Comparison of ENCODE assay signal across 16 cellular contexts in genomic region chr3:81967362-81967761, GRCh38.
DNase-seq lines count a peak whose midpoint lies in the region; ATAC-seq, FAIRE-seq and TF ChIP-seq lines count a peak whose summit lies in the region.
"Had no signal": no experiment of that assay in that cellular context is flagged by ENCODE, and none has a peak within 500 bp of the region (broad histone marks: within the 10 kb centered on the region; RNA-seq: fewer than 3 reads in every experiment).

No MANE protein-coding gene starts in this region.

- dilution Hi-C loops in IMR-90 (cut with HindIII; ENCODE audit: low sequenced_read_pairs, unreplicated experiment), result no loop called here

- TF ChIP-seq RAD21 in IMR-90 (IDR thresholded peaks at IDR 0.05; ENCODE audit: low read length) (no peak), K562 (CRISPR knock-in tag; conservative IDR thresholded peaks at IDR 0.05 in 1 of 2, IDR thresholded peaks at IDR 0.05 in 1 of 2) (no peak)

- peaks cover 21% of the 10 kb centered on the region for H3K4me1 ChIP-seq in GM23248 (ENCODE audit: insufficient read depth)
- no peaks in the 10 kb centered on the region for H3K4me1 ChIP-seq in IMR-90 (ENCODE audit: control insufficient read depth, insufficient read depth, low read length)
- no peaks in the 10 kb centered on the region for H3K4me1 ChIP-seq in K562 (replicated peaks in 1 of 2; ENCODE audit: control insufficient read depth in 2 of 2, insufficient read depth in 2 of 2, low read length in 2 of 2)
- H3K4me1 ChIP-seq: BLaER1, HAP-1 had no signal

- intact Hi-C loops in IMR-90 (cut with micrococcal nuclease), result no loop called here
- intact Hi-C loops in K562 (cut with micrococcal nuclease), result no loop called here

- no peaks in the 10 kb centered on the region for H3K79me1 ChIP-seq in IMR-90 (ENCODE audit: low read depth in 1 of 2, low read length in 2 of 2)

- H3K4me3 ChIP-seq in GM23248, result no peak overlapping the region
- no peak overlapping the region for H3K4me3 ChIP-seq in IMR-90 (ENCODE audit: insufficient read depth, low read depth, low read length)
- no peak overlapping the region for H3K4me3 ChIP-seq in K562
- H3K4me3 ChIP-seq: BLaER1, GM12878, HAP-1 had no signal

- H3K27ac ChIP-seq in GM23248 (no peak overlapping the region), IMR-90 (ENCODE audit: insufficient read depth, low read length) (no peak overlapping the region), K562 (ENCODE audit: extremely low read depth, low read depth, low read length) (no peak overlapping the region)
- H3K27ac ChIP-seq: BLaER1 had no signal

- no peak overlapping the region for H3K56ac ChIP-seq in IMR-90 (ENCODE audit: extremely low read depth, insufficient read depth, low read length)

- no peaks in the 10 kb centered on the region for H3F3A ChIP-seq in GM23248 (ENCODE audit: insufficient read depth)

- no peak overlapping the region for H4K5ac ChIP-seq in IMR-90 (ENCODE audit: low read depth, low read length)

- TF ChIP-seq POLR2A in IMR-90 (IDR thresholded peaks at IDR 0.05; ENCODE audit: low read depth, low read length) (no peak), K562 (conservative IDR thresholded peaks at IDR 0.05) (no peak)

- POLR2A ChIA-PET in IMR-90 (lab: Charles Lee; ENCODE audit: unreplicated experiment) (no interaction called here), K562 (lab: Yijun Ruan, JAX) (no interaction called here)

- H3K4me2 ChIP-seq in GM23248 (ENCODE audit: unreplicated experiment) (no peak overlapping the region), IMR-90 (ENCODE audit: low read depth, low read length) (no peak overlapping the region), K562 (ENCODE audit: insufficient read depth, low read length) (no peak overlapping the region)
- H3K4me2 ChIP-seq: BLaER1 had no signal

- H4K91ac ChIP-seq in IMR-90 (ENCODE audit: insufficient read depth, low read depth, low read length), result no peak overlapping the region

- no peak overlapping the region for H2BK5ac ChIP-seq in IMR-90 (ENCODE audit: low read depth, low read length, poor library complexity, severe bottlenecking)

- H2AK9ac ChIP-seq in IMR-90 (replicated peaks; ENCODE audit: low read depth, low read length, poor library complexity), result no peak overlapping the region

- no peak overlapping the region for H4K8ac ChIP-seq in IMR-90 (ENCODE audit: low read depth in 2 of 2, low read length in 2 of 2)

- H3K27me3 ChIP-seq in GM23248 (replicated peaks; ENCODE audit: insufficient read depth), result no peaks in the 10 kb centered on the region
- H3K27me3 ChIP-seq in IMR-90 (ENCODE audit: control insufficient read depth, insufficient read depth, low read length), result no peaks in the 10 kb centered on the region
- H3K27me3 ChIP-seq in K562 (ENCODE audit: control insufficient read depth in 2 of 2, insufficient read depth in 2 of 2, low read length in 2 of 2), result no peaks in the 10 kb centered on the region
- H3K27me3 ChIP-seq: BLaER1 had no signal

- no peak overlapping the region for H2AFZ ChIP-seq in GM23248
- H2AFZ ChIP-seq in IMR-90 (replicated peaks; ENCODE audit: low read length, poor library complexity), result no peak overlapping the region
- H2AFZ ChIP-seq in K562 (ENCODE audit: low read depth, low read length), result no peak overlapping the region

- no peaks in the 10 kb centered on the region for H3K36me3 ChIP-seq in GM23248 (ENCODE audit: low read depth)
- no peaks in the 10 kb centered on the region for H3K36me3 ChIP-seq in IMR-90 (ENCODE audit: control insufficient read depth, insufficient read depth, low read length)
- no peaks in the 10 kb centered on the region for H3K36me3 ChIP-seq in K562 (ENCODE audit: control insufficient read depth, insufficient read depth, low read length)
- H3K36me3 ChIP-seq: BLaER1, HAP-1 had no signal

- BruUV-seq in IMR-90 (replicated peaks; lab: Mats Ljungman, UMichigan), result no TSS peak
- no TSS peak for BruUV-seq in K562 (replicated peaks; lab: Mats Ljungman, UMichigan)

- TF ChIP-seq EP300 in K562 (IDR thresholded peaks at IDR 0.05; ENCODE audit: low read length), result no peak

- no peak overlapping the region for H2BK120ac ChIP-seq in IMR-90 (ENCODE audit: low read depth, low read length)

- H3K9me2 ChIP-seq in GM23248 (ENCODE audit: insufficient read depth), result 0 out of 2 replicates have a peak, but pooled peaks cover 6% of the 10 kb centered on the region

- TF ChIP-seq CTCF in IMR-90 (conservative IDR thresholded peaks at IDR 0.05; ENCODE audit: low read depth, low read length) (no peak), K562 (IDR thresholded peaks at IDR 0.05 in 2 of 3, conservative IDR thresholded peaks at IDR 0.05 in 1 of 3; ENCODE audit: insufficient read depth in 2 of 3, low read depth in 1 of 3, low read length in 3 of 3) (no peak)

- no peak overlapping the region for H3K18ac ChIP-seq in IMR-90 (ENCODE audit: low read depth, low read length)

- H4K20me1 ChIP-seq in GM23248 (ENCODE audit: insufficient read depth), result no peaks in the 10 kb centered on the region
- H4K20me1 ChIP-seq in IMR-90 (ENCODE audit: insufficient read depth, low read length), result no peaks in the 10 kb centered on the region
- no peaks in the 10 kb centered on the region for H4K20me1 ChIP-seq in K562 (replicated peaks; ENCODE audit: control insufficient read depth, insufficient read depth, low read length)
- H4K20me1 ChIP-seq: BLaER1 had no signal

- H3K9me3 ChIP-seq in GM23248 (ENCODE audit: low read depth), result no peaks in the 10 kb centered on the region
- no peaks in the 10 kb centered on the region for H3K9me3 ChIP-seq in IMR-90 (ENCODE audit: control insufficient read depth, insufficient read depth, low read length)
- H3K9me3 ChIP-seq in K562 (replicated peaks; ENCODE audit: control insufficient read depth, insufficient read depth, low read depth, low read length), result no peaks in the 10 kb centered on the region
- H3K9me3 ChIP-seq: HAP-1 had no signal

- no peak overlapping the region for H2BK20ac ChIP-seq in IMR-90 (ENCODE audit: low read depth, low read length)

- DNase-seq in GM23248, result peak; percentile 27
- no peak for DNase-seq in IMR-90
- DNase-seq in K562 (ENCODE audit: extremely low read depth in 1 of 4, low spot score in 3 of 4), result no peak
- no peak for DNase-seq in activated T-cell treated with anti-CD3 and anti-CD28 coated beads for 4 hours
- DNase-seq in cortex of kidney (lab: John Stamatoyannopoulos, UW), result no peak
- DNase-seq: CD4-positive, alpha-beta memory T cell; DMS153; DMS79; GF-D8; Karpas-422; KBM-7 had no signal

- no peaks in the 10 kb centered on the region for H3K79me2 ChIP-seq in GM23248 (ENCODE audit: insufficient read depth)
- no peaks in the 10 kb centered on the region for H3K79me2 ChIP-seq in K562 (ENCODE audit: control insufficient read depth, insufficient read depth, low read length)

- H3K23ac ChIP-seq in IMR-90 (ENCODE audit: low read depth, low read length), result no peak overlapping the region

- no peak for FAIRE-seq in K562 (lab: Jason Lieb, UNC)
- FAIRE-seq: A204.1, GM12878 had no signal

- H3K9ac ChIP-seq in GM23248 (no peak overlapping the region), IMR-90 (ENCODE audit: low read depth, low read length) (no peak overlapping the region), K562 (ENCODE audit: insufficient read depth in 1 of 2, low read depth in 2 of 2, low read length in 2 of 2) (no peak overlapping the region)
- H3K9ac ChIP-seq: BLaER1 had no signal

- ATAC-seq in IMR-90 (ENCODE audit: low read depth) (no peak), K562 (no peak), GM19351 (IDR thresholded peaks at IDR 0.05; ENCODE audit: unreplicated experiment) (no peak)
- ATAC-seq: GM12878 had no signal

- H2AK5ac ChIP-seq in IMR-90 (ENCODE audit: low read depth, low read length), result no peak overlapping the region

- in situ Hi-C loops in GM23248 (cut with MboI) (no loop called here), IMR-90 (cut with MboI; ENCODE audit: low sequenced_read_pairs) (no loop called here), K562 (cut with MboI) (no loop called here)

- no peak overlapping the region for H2BK15ac ChIP-seq in IMR-90 (ENCODE audit: low read depth, low read length)

- no peak overlapping the region for H3K14ac ChIP-seq in IMR-90 (replicated peaks; ENCODE audit: low read depth, low read length)

- CTCF ChIA-PET in IMR-90 (lab: Yijun Ruan, JAX) (no interaction called here), K562 (lab: Yijun Ruan, JAX; ENCODE audit: low intra/inter-chr PET ratio) (no interaction called here)

- no peak overlapping the region for H3K4ac ChIP-seq in IMR-90 (ENCODE audit: low read depth, low read length)

- no peaks in the 10 kb centered on the region for H3K9me1 ChIP-seq in IMR-90 (ENCODE audit: insufficient read depth, low read length)
- H3K9me1 ChIP-seq in K562 (ENCODE audit: control insufficient read depth, insufficient read depth, low read length), result no peaks in the 10 kb centered on the region

TF ChIP-seq in IMR-90, 13 proteins besides CTCF, POLR2A, EP300 and RAD21:
- TF ChIP-seq MAFK (IDR thresholded peaks at IDR 0.05; ENCODE audit: low read depth, low read length) (peak; percentile 85), CEBPB (IDR thresholded peaks at IDR 0.05; ENCODE audit: low read depth, low read length) (no peak)

TF ChIP-seq in K562, 482 proteins besides CTCF, POLR2A, EP300 and RAD21 (continues in another document):
- TF ChIP-seq MAFF (IDR thresholded peaks at IDR 0.05; ENCODE audit: low read length) (peak; percentile 37; the same call in 1 of the 2 replicates), TCFL5 (CRISPR knock-in tag; conservative IDR thresholded peaks at IDR 0.05) (no peak), SREBF1 (IDR thresholded peaks at IDR 0.05; ENCODE audit: borderline replicate concordance, low read depth, low read length) (no peak), ZNF507 (tag; conservative IDR thresholded peaks at IDR 0.05) (no peak), CHCHD3 (CRISPR knock-in tag; IDR thresholded peaks at IDR 0.05) (no peak), ZNF280A (IDR thresholded peaks at IDR 0.05; ENCODE audit: low read depth, partially characterized antibody) (no peak), ZNF316 (IDR thresholded peaks at IDR 0.05) (peak; percentile 64), CHD1 (IDR thresholded peaks at IDR 0.05; ENCODE audit: low read length) (no peak), ZNF224 (CRISPR knock-in tag; IDR thresholded peaks at IDR 0.05) (no peak), ZNF57 (CRISPR knock-in tag; IDR thresholded peaks at IDR 0.05) (no peak), ELF4 (CRISPR knock-in tag; IDR thresholded peaks at IDR 0.05) (no peak)
